ENCODE assay signal across 8 cellular contexts in genomic region chr16:66905633-66906539, GRCh38. TPM values are rescaled to one million over a fixed set of nuclear protein-coding genes. Genes with fewer than 3 reads are reported as not detected.
DNase-seq lines count a peak whose midpoint lies in the region; ATAC-seq and TF ChIP-seq lines count a peak whose summit lies in the region.

No MANE protein-coding gene starts in this region.

- no peak overlapping the region for H3K4me3 ChIP-seq in RWPE2 (ENCODE audit: severe bottlenecking)

- no peak overlapping the region for H3K27ac ChIP-seq in RWPE2 (ENCODE audit: poor library complexity, severe bottlenecking)
- H3K27ac ChIP-seq in foreskin keratinocyte = no peak overlapping the region

- no peaks in the 10 kb centered on the region for H3K4me1 Mint-ChIP-seq in immature natural killer cell

- TF ChIP-seq CTCF in RWPE2 (IDR thresholded peaks at IDR 0.05; ENCODE audit: poor library complexity, severe bottlenecking) (no peak), foreskin keratinocyte (conservative IDR thresholded peaks at IDR 0.05) (no peak)

- peaks cover 0 to 4% (median 0%) of the 10 kb centered on the region in 3 donors for H3K27me3 Mint-ChIP-seq in immature natural killer cell (ENCODE audit: low read depth in 3 of 3)

- H3K27ac Mint-ChIP-seq in immature natural killer cell = peak overlapping the region in 1 of 6 donors; percentile 44

- no peaks in the 10 kb centered on the region for H3K36me3 Mint-ChIP-seq in immature natural killer cell

- H3K4me3 Mint-ChIP-seq in immature natural killer cell = peak overlapping the region in 1 of 5 donors; percentile 36

- H3K9me3 ChIP-seq in RWPE2 (ENCODE audit: severe bottlenecking) = no peaks in the 10 kb centered on the region

- ATAC-seq in RWPE2 (ENCODE audit: low read depth) = peak; percentile 52
- ATAC-seq in foreskin keratinocyte = peak; percentile 10
- no peak for ATAC-seq in GM18511 (IDR thresholded peaks at IDR 0.05; ENCODE audit: unreplicated experiment)
- no peak for ATAC-seq in HG03460 (IDR thresholded peaks at IDR 0.05; ENCODE audit: unreplicated experiment)

- no peaks in the 10 kb centered on the region for H3K36me3 ChIP-seq in RWPE2 (ENCODE audit: low read depth)

- H3K27me3 ChIP-seq in RWPE2 (ENCODE audit: insufficient read depth, poor library complexity, severe bottlenecking) = no peaks in the 10 kb centered on the region
- no peaks in the 10 kb centered on the region for H3K27me3 ChIP-seq in foreskin keratinocyte

- H3K4me1 ChIP-seq in RWPE2 (ENCODE audit: insufficient read depth, poor library complexity, severe bottlenecking) = no peaks in the 10 kb centered on the region
- H3K4me1 ChIP-seq in foreskin keratinocyte = no peaks in the 10 kb centered on the region

- peak; percentile 37 for DNase-seq in DMS53 (lab: John Stamatoyannopoulos, UW)
- no peak for DNase-seq in DMS53 treated with DMSO at 0.1 percent for 48 hours (lab: John Stamatoyannopoulos, UW; ENCODE audit: unreplicated experiment)
- DNase-seq in RWPE2 (ENCODE audit: low spot score) = no peak
- DNase-seq in foreskin keratinocyte = peak in 1 of 2 donors; percentile 64
- peak; percentile 32 for DNase-seq in stimulated activated CD4-positive, alpha-beta T cell treated with anti-CD3 and anti-CD28 coated beads, Interleukin-4, amount 100 ng/mL, for 1 hour
- DNase-seq in immature natural killer cell = no peak

- H3K9me3 Mint-ChIP-seq in immature natural killer cell = no peaks in the 10 kb centered on the region

RNA-seq across cellular contexts. Expression of gene CDH16, which starts 12.8 kb away (rescaled TPM):
- total RNA-seq in foreskin keratinocyte = 0.07 TPM in 1 of 2 replicates, not detected in the other
- polyA plus RNA-seq in foreskin keratinocyte (0.02 TPM in 1 of 2 replicates, not detected in the other), immature natural killer cell (not detected)

RNA-seq across cellular contexts. Expression of gene RRAD, which starts 19.4 kb away (rescaled TPM):
- 1.5 and 2.2 TPM in 2 replicates for total RNA-seq in foreskin keratinocyte
- polyA plus RNA-seq in foreskin keratinocyte (1.7 and 3.1 TPM in 2 replicates), immature natural killer cell (not detected)

RNA-seq across cellular contexts. Expression of gene PDP2, which starts 25.6 kb away (rescaled TPM):
- total RNA-seq in foreskin keratinocyte = 14.4 and 19.6 TPM in 2 replicates
- polyA plus RNA-seq in foreskin keratinocyte (2.8 and 4.4 TPM in 2 replicates), immature natural killer cell (1 to 10 TPM in 2 of 3 donors, not detected in 1; 2.2 to 3.1 TPM)

RNA-seq across cellular contexts. Expression of gene CIAO2B, which starts 28.3 kb away (rescaled TPM):
- 118 and 134 TPM in 2 replicates for total RNA-seq in foreskin keratinocyte
- polyA plus RNA-seq in foreskin keratinocyte (176 and 179 TPM in 2 replicates), immature natural killer cell (100 to 1,000 TPM; 125 to 157 (median 132) TPM)

RNA-seq across cellular contexts. Expression of gene CES2, which starts 29.4 kb away (rescaled TPM):
- 33.5 and 34.0 TPM in 2 replicates for total RNA-seq in foreskin keratinocyte
- polyA plus RNA-seq in foreskin keratinocyte = 16.9 and 19.0 TPM in 2 replicates
- polyA plus RNA-seq in immature natural killer cell = 10 to 100 TPM; 13.8 to 26.2 (median 19.5) TPM

Comparison
In these comparisons a context has a peak if more than half of its experiments do, and no peak if none do; other contexts are left out.
1. DNase-seq: peak in DMS53 (single experiment) and stimulated activated CD4-positive, alpha-beta T cell treated with anti-CD3 and anti-CD28 coated beads, Interleukin-4, amount 100 ng/mL, for 1 hour (single experiment); none in DMS53 treated with DMSO at 0.1 percent for 48 hours (single experiment), RWPE2 (single experiment) and immature natural killer cell (0 of 3).
2. ATAC-seq: peak in RWPE2 (single experiment) and foreskin keratinocyte (single experiment); none in GM18511 (single experiment) and HG03460 (single experiment).